In genomic region chr7:100326914-100327313, GRCh38 we compare ENCODE assay signal across 2 cellular contexts. TPM values are rescaled to one million over a fixed set of nuclear protein-coding genes. Genes with fewer than 3 reads are reported as not detected.
"Had no signal": no experiment of that assay in that cellular context is flagged by ENCODE, and none has a peak within 500 bp of the region (broad histone marks: within the 10 kb centered on the region; RNA-seq: fewer than 3 reads in every experiment).

No MANE protein-coding gene starts in this region.

RNA-seq across cellular contexts. Expression of gene SPDYE3, which starts 19.4 kb away (rescaled TPM):
- total RNA-seq: G401, GM12878 had no signal
